12 cellular contexts compared by ENCODE assay signal in the genomic region with DNA sequence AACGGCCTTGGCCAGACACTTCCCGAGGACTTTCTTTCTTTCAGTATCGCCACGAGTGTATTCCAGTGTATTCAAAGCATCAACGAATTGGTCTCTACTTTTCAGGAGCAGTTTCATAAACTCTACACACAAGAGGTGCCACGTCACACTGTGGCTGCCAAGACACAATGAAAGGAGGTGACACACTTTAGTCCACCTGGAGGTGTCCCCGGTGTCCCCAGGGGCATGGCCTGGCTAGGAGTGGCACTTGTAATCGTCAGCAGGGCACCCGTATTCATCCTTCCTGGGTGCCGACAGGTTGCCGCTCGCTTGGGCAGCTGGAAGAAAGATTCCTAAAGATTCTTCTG. TPM values are rescaled to one million over a fixed set of nuclear protein-coding genes. Genes with fewer than 3 reads are reported as not detected.
DNase-seq lines count a peak whose midpoint lies in the region; ATAC-seq and TF ChIP-seq lines count a peak whose summit lies in the region.
"Had no signal": no experiment of that assay in that cellular context is flagged by ENCODE, and none has a peak within 500 bp of the region (broad histone marks: within the 10 kb centered on the region; RNA-seq: fewer than 3 reads in every experiment).

No MANE protein-coding gene starts in this region.

- no peaks in the 10 kb centered on the region for H3K27me3 ChIP-seq in IMR-90 (ENCODE audit: control insufficient read depth, insufficient read depth, low read length)
- H3K27me3 ChIP-seq in mucosa of stomach (ENCODE audit: control insufficient read depth, insufficient read depth, low read length): no peaks in the 10 kb centered on the region
- H3K27me3 ChIP-seq in HAP-1 (ENCODE audit: low read depth): no peaks in the 10 kb centered on the region

- DNase-seq in IMR-90 (no peak), substantia nigra (lab: John Stamatoyannopoulos, UW) (peak in 4 of 49 donors; percentile 24 to 57 (median 40)), AG20443 (ENCODE audit: low spot score) (no peak), HAP-1 (ENCODE audit: low spot score in 2 of 2) (no peak)
- DNase-seq in stimulated activated CD4-positive, alpha-beta T cell treated with anti-CD3 and anti-CD28 coated beads, Interleukin-4, amount 100 ng/mL, for 24 hours: no peak
- DNase-seq: activated CD4-positive, alpha-beta T cell treated with anti-CD3 and anti-CD28 coated beads, Interleukin-2, amount 50 U/mL, for 48 hours; activated naive CD8-positive, alpha-beta T cell treated with anti-CD3 and anti-CD28 coated beads, Interleukin-2, amount 50 U/mL, for 24 hours; DND-41; stimulated activated CD4-positive, alpha-beta T cell treated with anti-CD3 and anti-CD28 coated beads, Interleukin-15, amount 100 ng/mL, for 24 hours had no signal

- H4K8ac ChIP-seq in IMR-90 (ENCODE audit: low read depth in 2 of 2, low read length in 2 of 2): peak overlapping the region; percentile 66 to 98; a peak in 3 of 4 replicates

- peak overlapping the region; percentile 74 for H3K14ac ChIP-seq in IMR-90 (replicated peaks; ENCODE audit: low read depth, low read length)

- H3K4me1 ChIP-seq in IMR-90 (ENCODE audit: control insufficient read depth, insufficient read depth, low read length) (peaks cover 49% of the 10 kb centered on the region), mucosa of stomach (ENCODE audit: control insufficient read depth, insufficient read depth, low read length) (peaks cover 87% of the 10 kb centered on the region), HAP-1 (peaks cover 65% of the 10 kb centered on the region)

- peak overlapping the region; percentile 92 for H2BK120ac ChIP-seq in IMR-90 (ENCODE audit: low read depth, low read length)

- dilution Hi-C loops in IMR-90 (cut with HindIII; ENCODE audit: low sequenced_read_pairs, unreplicated experiment): no loop called here

- H3K18ac ChIP-seq in IMR-90 (ENCODE audit: low read depth, low read length): peak overlapping the region; percentile 90

- H3K27ac ChIP-seq in IMR-90 (ENCODE audit: insufficient read depth, low read length) (peak overlapping the region; percentile 91), cingulate gyrus (ENCODE audit: low read depth, low read length) (peak overlapping the region; percentile 5), substantia nigra (ENCODE audit: low read depth, low read length, poor library complexity, severe bottlenecking) (peak overlapping the region; percentile 56)

- ATAC-seq in IMR-90 (ENCODE audit: low read depth): no peak
- no peak for ATAC-seq in GM21717 (IDR thresholded peaks at IDR 0.05; ENCODE audit: unreplicated experiment)
- ATAC-seq: activated naive CD8-positive, alpha-beta T cell treated with anti-CD3 and anti-CD28 coated beads, Interleukin-2, amount 50 U/mL, for 24 hours had no signal

- peak overlapping the region; percentile 79 for H3K9ac ChIP-seq in IMR-90 (ENCODE audit: low read depth, low read length)
- H3K9ac ChIP-seq in mucosa of stomach (ENCODE audit: low read length): peak overlapping the region; percentile 35

- H3K9me3 ChIP-seq in IMR-90 (ENCODE audit: control insufficient read depth, insufficient read depth, low read length): no peaks in the 10 kb centered on the region
- H3K9me3 ChIP-seq in mucosa of stomach (ENCODE audit: control insufficient read depth, low read length): no peaks in the 10 kb centered on the region
- no peaks in the 10 kb centered on the region for H3K9me3 ChIP-seq in HAP-1

- H2BK20ac ChIP-seq in IMR-90 (ENCODE audit: low read depth, low read length): peak overlapping the region; percentile 73

- in situ Hi-C loops in IMR-90 (cut with MboI; ENCODE audit: low sequenced_read_pairs): no loop called here
- in situ Hi-C loops in HAP-1 (cut with MboI; ENCODE audit: low sequenced_read_pairs): no loop called here

- intact Hi-C loops in IMR-90 (cut with micrococcal nuclease): loop anchor here (10.0 kb wide), 1 partner anchor 312 kb away; no protein-coding TSS in a partner anchor

- peak overlapping the region; percentile 68 for H2BK5ac ChIP-seq in IMR-90 (ENCODE audit: low read depth, low read length, poor library complexity, severe bottlenecking)

- no peak for TF ChIP-seq POLR2A in IMR-90 (IDR thresholded peaks at IDR 0.05; ENCODE audit: low read depth, low read length)

- peak overlapping the region; percentile 89; the same call in 1 of the 3 replicates for H2BK15ac ChIP-seq in IMR-90 (ENCODE audit: low read depth, low read length)

- 15% methylated on average over 7 of the region's 12 CpGs; no CpG with 5 or more reads in 1 of the 2 experiments for WGBS in IMR-90 (ENCODE audit: extremely low coverage in 2 of 2, insufficient read length in 1 of 2), 2 experiments

- H4K91ac ChIP-seq in IMR-90 (ENCODE audit: insufficient read depth, low read depth, low read length): peak overlapping the region; percentile 92

- peak overlapping the region; percentile 85 for H3K4me2 ChIP-seq in IMR-90 (ENCODE audit: low read depth, low read length)

- no TSS peak for BruUV-seq in IMR-90 (replicated peaks; lab: Mats Ljungman, UMichigan)

- TF ChIP-seq RAD21 in IMR-90 (IDR thresholded peaks at IDR 0.05; ENCODE audit: low read length): no peak

- peaks cover 12% of the 10 kb centered on the region; the same call in 1 of the 2 replicates for H4K20me1 ChIP-seq in IMR-90 (ENCODE audit: insufficient read depth, low read length)

- H3K36me3 ChIP-seq in IMR-90 (ENCODE audit: control insufficient read depth, insufficient read depth, low read length) (peaks cover 6% of the 10 kb centered on the region), mucosa of stomach (ENCODE audit: control insufficient read depth, insufficient read depth, low read length) (no peaks in the 10 kb centered on the region), HAP-1 (replicated peaks) (peaks cover 16% of the 10 kb centered on the region)

- peaks cover 25 to 83% of the 10 kb centered on the region in 2 experiments for H3K79me1 ChIP-seq in IMR-90 (ENCODE audit: low read depth in 1 of 2, low read length in 2 of 2)

- peaks cover 36% of the 10 kb centered on the region for H3K9me1 ChIP-seq in IMR-90 (ENCODE audit: insufficient read depth, low read length)

- peak overlapping the region; percentile 87 for H3K23ac ChIP-seq in IMR-90 (ENCODE audit: low read depth, low read length)

- H4K5ac ChIP-seq in IMR-90 (ENCODE audit: low read depth, low read length): peak overlapping the region; percentile 83

- peak overlapping the region; percentile 31 for H2AK9ac ChIP-seq in IMR-90 (replicated peaks; ENCODE audit: low read depth, low read length, poor library complexity)

- H3K4me3 ChIP-seq in IMR-90 (ENCODE audit: insufficient read depth, low read depth, low read length): no peak overlapping the region
- H3K4me3 ChIP-seq in mucosa of stomach (ENCODE audit: low read length): no peak overlapping the region
- no peak overlapping the region for H3K4me3 ChIP-seq in HAP-1

- CTCF ChIA-PET in IMR-90 (lab: Yijun Ruan, JAX): no interaction called here

- peak overlapping the region; percentile 12; the same call in 1 of the 2 replicates for H3K56ac ChIP-seq in IMR-90 (ENCODE audit: extremely low read depth, insufficient read depth, low read length)

- peak overlapping the region; percentile 79 for H2AK5ac ChIP-seq in IMR-90 (ENCODE audit: low read depth, low read length)

- H3K4ac ChIP-seq in IMR-90 (ENCODE audit: low read depth, low read length): peak overlapping the region; percentile 90

- POLR2A ChIA-PET in IMR-90 (lab: Charles Lee; ENCODE audit: unreplicated experiment): interaction anchor here (0.8 kb wide), 1 partner anchor 33 kb away, joined by 3 read pairs; no protein-coding TSS in a partner anchor

- H2AFZ ChIP-seq in IMR-90 (replicated peaks; ENCODE audit: low read length, poor library complexity): peak overlapping the region; percentile 4

- no peak for TF ChIP-seq CTCF in IMR-90 (conservative IDR thresholded peaks at IDR 0.05; ENCODE audit: low read depth, low read length)

TF ChIP-seq in IMR-90, 13 proteins besides CTCF, POLR2A, EP300 and RAD21:
- TF ChIP-seq MAFK (IDR thresholded peaks at IDR 0.05; ENCODE audit: low read depth, low read length) (no peak), NFE2L2 (IDR thresholded peaks at IDR 0.05; ENCODE audit: low read depth, low read length) (no peak), BHLHE40 (IDR thresholded peaks at IDR 0.05; ENCODE audit: low read depth, low read length) (no peak), RCOR1 (IDR thresholded peaks at IDR 0.05; ENCODE audit: insufficient replicate concordance, low read length) (no peak), RFX5 (IDR thresholded peaks at IDR 0.05; ENCODE audit: low read depth, low read length) (no peak), CHD1 (IDR thresholded peaks at IDR 0.05; ENCODE audit: low read depth, low read length) (no peak), SMC3 (IDR thresholded peaks at IDR 0.05; ENCODE audit: low read depth, low read length) (no peak), MAZ (IDR thresholded peaks at IDR 0.05; ENCODE audit: borderline replicate concordance, low read depth, low read length) (no peak), MXI1 (IDR thresholded peaks at IDR 0.05; ENCODE audit: borderline replicate concordance, low read depth, low read length) (no peak), CEBPB (IDR thresholded peaks at IDR 0.05; ENCODE audit: low read depth, low read length) (no peak), FOS (IDR thresholded peaks at IDR 0.05; ENCODE audit: low read depth, low read length) (no peak)
- TF ChIP-seq, protein P1, sequence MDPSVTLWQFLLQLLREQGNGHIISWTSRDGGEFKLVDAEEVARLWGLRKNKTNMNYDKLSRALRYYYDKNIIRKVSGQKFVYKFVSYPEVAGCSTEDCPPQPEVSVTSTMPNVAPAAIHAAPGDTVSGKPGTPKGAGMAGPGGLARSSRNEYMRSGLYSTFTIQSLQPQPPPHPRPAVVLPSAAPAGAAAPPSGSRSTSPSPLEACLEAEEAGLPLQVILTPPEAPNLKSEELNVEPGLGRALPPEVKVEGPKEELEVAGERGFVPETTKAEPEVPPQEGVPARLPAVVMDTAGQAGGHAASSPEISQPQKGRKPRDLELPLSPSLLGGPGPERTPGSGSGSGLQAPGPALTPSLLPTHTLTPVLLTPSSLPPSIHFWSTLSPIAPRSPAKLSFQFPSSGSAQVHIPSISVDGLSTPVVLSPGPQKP (IDR thresholded peaks at IDR 0.05; ENCODE audit: borderline replicate concordance, low read depth, low read length): no peak
- TF ChIP-seq, protein P2, sequence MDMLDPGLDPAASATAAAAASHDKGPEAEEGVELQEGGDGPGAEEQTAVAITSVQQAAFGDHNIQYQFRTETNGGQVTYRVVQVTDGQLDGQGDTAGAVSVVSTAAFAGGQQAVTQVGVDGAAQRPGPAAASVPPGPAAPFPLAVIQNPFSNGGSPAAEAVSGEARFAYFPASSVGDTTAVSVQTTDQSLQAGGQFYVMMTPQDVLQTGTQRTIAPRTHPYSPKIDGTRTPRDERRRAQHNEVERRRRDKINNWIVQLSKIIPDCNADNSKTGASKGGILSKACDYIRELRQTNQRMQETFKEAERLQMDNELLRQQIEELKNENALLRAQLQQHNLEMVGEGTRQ (IDR thresholded peaks at IDR 0.05; ENCODE audit: low read depth, low read length): no peak
TF ChIP-seq in IMR-90: peak in this region for 0.

RNA-seq across cellular contexts. Expression of a gene that starts 5.0 kb away (rescaled TPM):
- total RNA-seq in IMR-90 (2012; rRNA removed): 58.9 and 64.3 TPM in 2 replicates
- polyA plus RNA-seq in IMR-90 (2012; rRNA removed): 75.6 and 79.2 TPM in 2 replicates
- polyA plus RNA-seq in IMR-90 (2012; cell fraction: cytosol; rRNA removed): 45.5 and 62.9 TPM in 2 replicates
- 103 and 160 TPM in 2 replicates for polyA plus RNA-seq in IMR-90 (2012; cell fraction: nucleus; rRNA removed; ENCODE audit: low replicate concordance)

Comparison
In these comparisons a context has a peak if more than half of its experiments do, and no peak if none do; other contexts are left out.
1. H3K27ac ChIP-seq: peak in every context shown above with its lines; median percentile 91 in IMR-90; 56 in substantia nigra; 5 in cingulate gyrus.